In the genomic region with DNA sequence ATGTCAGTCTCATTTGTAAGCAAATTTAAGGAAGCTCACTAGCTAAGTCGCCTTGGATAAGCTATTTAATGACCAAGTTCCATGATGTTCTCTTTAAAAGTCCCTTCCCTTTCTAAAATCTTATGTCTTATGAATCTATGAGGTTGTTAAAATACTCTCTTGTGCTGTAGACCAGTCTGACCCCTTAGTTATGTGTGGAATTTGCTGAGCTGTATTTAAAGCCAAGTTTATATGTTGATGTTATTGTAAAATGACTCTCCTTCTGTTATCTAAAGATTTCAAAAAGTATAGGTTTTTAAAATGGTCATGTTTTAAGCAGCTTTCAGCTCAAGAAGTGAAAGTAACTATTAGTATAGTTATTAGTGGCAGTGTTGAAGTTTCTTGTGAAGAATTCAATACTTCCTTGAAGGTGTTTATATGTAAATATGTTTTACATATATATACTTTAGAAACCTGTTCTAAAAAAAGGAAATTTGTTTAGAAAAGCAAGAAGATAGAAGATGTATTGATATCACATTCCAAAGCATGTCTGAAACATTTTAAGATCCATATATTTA, we compare ENCODE assay signal across 1 cellular context.
TF ChIP-seq lines count a peak whose summit lies in the region.

No MANE protein-coding gene starts in this region.

TF ChIP-seq in SK-N-SH, 30 proteins besides CTCF, POLR2A, EP300 and RAD21 (continued from another document):
- TF ChIP-seq, protein P1, sequence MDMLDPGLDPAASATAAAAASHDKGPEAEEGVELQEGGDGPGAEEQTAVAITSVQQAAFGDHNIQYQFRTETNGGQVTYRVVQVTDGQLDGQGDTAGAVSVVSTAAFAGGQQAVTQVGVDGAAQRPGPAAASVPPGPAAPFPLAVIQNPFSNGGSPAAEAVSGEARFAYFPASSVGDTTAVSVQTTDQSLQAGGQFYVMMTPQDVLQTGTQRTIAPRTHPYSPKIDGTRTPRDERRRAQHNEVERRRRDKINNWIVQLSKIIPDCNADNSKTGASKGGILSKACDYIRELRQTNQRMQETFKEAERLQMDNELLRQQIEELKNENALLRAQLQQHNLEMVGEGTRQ (IDR thresholded peaks at IDR 0.05; ENCODE audit: borderline replicate concordance, low read depth, low read length) = no peak
- TF ChIP-seq YY1 (IDR thresholded peaks at IDR 0.05; ENCODE audit: low read depth) (no peak), MEF2A (IDR thresholded peaks at IDR 0.05; ENCODE audit: borderline replicate concordance, low read depth) (no peak), SIN3A (IDR thresholded peaks at IDR 0.05; ENCODE audit: borderline replicate concordance, low read depth, low read length) (no peak), MXI1 (IDR thresholded peaks at IDR 0.05; ENCODE audit: low read depth, low read length) (no peak)
- TF ChIP-seq, protein P2, sequence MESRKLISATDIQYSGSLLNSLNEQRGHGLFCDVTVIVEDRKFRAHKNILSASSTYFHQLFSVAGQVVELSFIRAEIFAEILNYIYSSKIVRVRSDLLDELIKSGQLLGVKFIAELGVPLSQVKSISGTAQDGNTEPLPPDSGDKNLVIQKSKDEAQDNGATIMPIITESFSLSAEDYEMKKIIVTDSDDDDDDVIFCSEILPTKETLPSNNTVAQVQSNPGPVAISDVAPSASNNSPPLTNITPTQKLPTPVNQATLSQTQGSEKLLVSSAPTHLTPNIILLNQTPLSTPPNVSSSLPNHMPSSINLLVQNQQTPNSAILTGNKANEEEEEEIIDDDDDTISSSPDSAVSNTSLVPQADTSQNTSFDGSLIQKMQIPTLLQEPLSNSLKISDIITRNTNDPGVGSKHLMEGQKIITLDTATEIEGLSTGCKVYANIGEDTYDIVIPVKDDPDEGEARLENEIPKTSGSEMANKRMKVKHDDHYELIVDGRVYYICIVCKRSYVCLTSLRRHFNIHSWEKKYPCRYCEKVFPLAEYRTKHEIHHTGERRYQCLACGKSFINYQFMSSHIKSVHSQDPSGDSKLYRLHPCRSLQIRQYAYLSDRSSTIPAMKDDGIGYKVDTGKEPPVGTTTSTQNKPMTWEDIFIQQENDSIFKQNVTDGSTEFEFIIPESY (IDR thresholded peaks at IDR 0.05; ENCODE audit: borderline replicate concordance, low read depth) = no peak
- TF ChIP-seq, protein P3, sequence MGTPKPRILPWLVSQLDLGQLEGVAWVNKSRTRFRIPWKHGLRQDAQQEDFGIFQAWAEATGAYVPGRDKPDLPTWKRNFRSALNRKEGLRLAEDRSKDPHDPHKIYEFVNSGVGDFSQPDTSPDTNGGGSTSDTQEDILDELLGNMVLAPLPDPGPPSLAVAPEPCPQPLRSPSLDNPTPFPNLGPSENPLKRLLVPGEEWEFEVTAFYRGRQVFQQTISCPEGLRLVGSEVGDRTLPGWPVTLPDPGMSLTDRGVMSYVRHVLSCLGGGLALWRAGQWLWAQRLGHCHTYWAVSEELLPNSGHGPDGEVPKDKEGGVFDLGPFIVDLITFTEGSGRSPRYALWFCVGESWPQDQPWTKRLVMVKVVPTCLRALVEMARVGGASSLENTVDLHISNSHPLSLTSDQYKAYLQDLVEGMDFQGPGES (IDR thresholded peaks at IDR 0.05; ENCODE audit: low read depth, low read length) = no peak
